Comparison of ENCODE assay signal across 12 cellular contexts in the genomic region with DNA sequence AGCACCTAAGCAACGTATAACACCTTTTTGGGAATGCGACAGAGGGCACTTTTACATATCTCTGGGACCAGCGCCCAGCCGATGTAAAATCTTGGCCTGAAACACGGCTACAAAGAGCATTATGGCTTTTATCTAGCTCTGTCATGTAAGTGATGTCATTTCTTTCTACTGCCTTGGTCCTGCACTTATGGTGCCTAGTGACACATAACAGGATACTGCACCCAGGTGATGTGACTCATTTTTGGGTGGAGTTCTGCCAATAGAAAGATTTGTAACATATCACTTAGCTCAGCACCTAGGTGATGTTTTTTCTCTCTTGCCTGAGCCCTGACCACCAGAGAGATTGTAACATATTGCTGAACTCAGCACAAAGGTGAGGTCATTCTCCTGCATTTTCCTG. TPM values are rescaled to one million over a fixed set of nuclear protein-coding genes. Genes with fewer than 3 reads are reported as not detected.
DNase-seq lines count a peak whose midpoint lies in the region; ATAC-seq lines count a peak whose summit lies in the region.
"Not testable (repeated sequence)": the region's sequence is repeated elsewhere in the genome, so short reads cannot be mapped to it uniquely, and the experiment has no call there.
"Had no signal": no experiment of that assay in that cellular context is flagged by ENCODE, and none has a peak within 500 bp of the region (broad histone marks: within the 10 kb centered on the region; RNA-seq: fewer than 3 reads in every experiment).

No MANE protein-coding gene starts in this region.

- not testable (repeated sequence) for H3K4me1 Mint-ChIP-seq in activated T-helper 17 cell treated with anti-CD3 and anti-CD28 coated beads, Interleukin-2, amount 50 U/mL, for 72 hours; activated naive CD8-positive, alpha-beta T cell treated with anti-CD3 and anti-CD28 coated beads, Interleukin-2, amount 50 U/mL, for 24 hours; stimulated activated effector memory CD8-positive, alpha-beta T cell treated with anti-CD3 and anti-CD28 coated beads, Interleukin-12 subunit alpha, Interleukin-12 subunit beta, amount 100 ng/mL, for 72 hours

- H3K27me3 Mint-ChIP-seq in activated T-helper 17 cell treated with anti-CD3 and anti-CD28 coated beads, Interleukin-2, amount 50 U/mL, for 72 hours; activated naive CD8-positive, alpha-beta T cell treated with anti-CD3 and anti-CD28 coated beads, Interleukin-2, amount 50 U/mL, for 24 hours: not testable (repeated sequence)

- not testable (repeated sequence) for H3K36me3 Mint-ChIP-seq in activated T-helper 17 cell treated with anti-CD3 and anti-CD28 coated beads, Interleukin-2, amount 50 U/mL, for 72 hours (ENCODE audit: low read depth); activated naive CD8-positive, alpha-beta T cell treated with anti-CD3 and anti-CD28 coated beads, Interleukin-2, amount 50 U/mL, for 24 hours (ENCODE audit: low read depth); stimulated activated effector memory CD8-positive, alpha-beta T cell treated with anti-CD3 and anti-CD28 coated beads, Interleukin-12 subunit alpha, Interleukin-12 subunit beta, amount 100 ng/mL, for 72 hours

- not testable (repeated sequence) for DNase-seq in activated naive CD8-positive, alpha-beta T cell treated with anti-CD3 and anti-CD28 coated beads, Interleukin-2, amount 50 U/mL, for 24 hours; stimulated activated effector memory CD8-positive, alpha-beta T cell treated with anti-CD3 and anti-CD28 coated beads, Interleukin-12 subunit alpha, Interleukin-12 subunit beta, amount 100 ng/mL, for 72 hours (ENCODE audit: low spot score in 2 of 2)

- H3K4me3 Mint-ChIP-seq in activated T-helper 17 cell treated with anti-CD3 and anti-CD28 coated beads, Interleukin-2, amount 50 U/mL, for 72 hours; activated naive CD8-positive, alpha-beta T cell treated with anti-CD3 and anti-CD28 coated beads, Interleukin-2, amount 50 U/mL, for 24 hours; stimulated activated effector memory CD8-positive, alpha-beta T cell treated with anti-CD3 and anti-CD28 coated beads, Interleukin-12 subunit alpha, Interleukin-12 subunit beta, amount 100 ng/mL, for 72 hours: not testable (repeated sequence)

- peak; percentile 51 for ATAC-seq in HG02610 (IDR thresholded peaks at IDR 0.05; ENCODE audit: unreplicated experiment)
- peak; percentile 44 to 74 for ATAC-seq in activated CD4-positive, CD25-positive, alpha-beta regulatory T cell treated with anti-CD3 and anti-CD28 coated beads, Interleukin-2, amount 50 U/mL, for 24 hours
- peak; percentile 83 for ATAC-seq in activated T-helper 17 cell treated with anti-CD3 and anti-CD28 coated beads, Interleukin-2, amount 50 U/mL, for 72 hours (replicated peaks)
- peak; percentile 40 for ATAC-seq in activated naive CD8-positive, alpha-beta T cell treated with anti-CD3 and anti-CD28 coated beads, Interleukin-2, amount 50 U/mL, for 24 hours
- peak; percentile 73 for ATAC-seq in stimulated activated effector memory CD8-positive, alpha-beta T cell treated with anti-CD3 and anti-CD28 coated beads, Interleukin-12 subunit alpha, Interleukin-12 subunit beta, amount 100 ng/mL, for 72 hours

- H3K27ac Mint-ChIP-seq in activated T-helper 17 cell treated with anti-CD3 and anti-CD28 coated beads, Interleukin-2, amount 50 U/mL, for 72 hours; activated naive CD8-positive, alpha-beta T cell treated with anti-CD3 and anti-CD28 coated beads, Interleukin-2, amount 50 U/mL, for 24 hours; stimulated activated effector memory CD8-positive, alpha-beta T cell treated with anti-CD3 and anti-CD28 coated beads, Interleukin-12 subunit alpha, Interleukin-12 subunit beta, amount 100 ng/mL, for 72 hours: not testable (repeated sequence)

- not testable (repeated sequence) for H3K9me3 Mint-ChIP-seq in activated T-helper 17 cell treated with anti-CD3 and anti-CD28 coated beads, Interleukin-2, amount 50 U/mL, for 72 hours; activated naive CD8-positive, alpha-beta T cell treated with anti-CD3 and anti-CD28 coated beads, Interleukin-2, amount 50 U/mL, for 24 hours; stimulated activated effector memory CD8-positive, alpha-beta T cell treated with anti-CD3 and anti-CD28 coated beads, Interleukin-12 subunit alpha, Interleukin-12 subunit beta, amount 100 ng/mL, for 72 hours

RNA-seq across cellular contexts. Expression of gene BPY2, which starts 2.4 kb away (rescaled TPM):
- not detected for total RNA-seq in activated T-helper 17 cell treated with anti-CD3 and anti-CD28 coated beads, Interleukin-2, amount 50 U/mL, for 72 hours
- total RNA-seq: A673; CD4-positive, alpha-beta memory T cell; CD4-positive, CD25-positive, alpha-beta regulatory T cell; CD8-positive, alpha-beta memory T cell; Daoy; G401; GM12878 had no signal
